ENCODE assay signal across 8 cellular contexts in the genomic region with DNA sequence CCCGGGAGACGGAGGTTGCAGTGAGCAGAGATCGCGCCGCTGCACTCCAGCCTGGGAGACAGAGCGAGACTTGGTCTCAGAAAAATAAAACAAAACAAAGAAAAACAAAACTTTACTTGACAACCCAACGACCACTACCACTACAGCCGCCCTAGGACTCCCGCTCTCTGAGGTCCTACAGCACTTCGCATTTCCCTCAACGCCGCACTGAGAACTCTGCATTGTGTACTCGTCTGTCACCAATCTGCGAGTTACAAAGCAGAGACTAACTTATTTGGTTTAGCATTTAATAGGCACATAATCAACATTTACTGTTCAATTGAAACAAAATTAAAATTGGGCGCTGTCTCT. TPM values are rescaled to one million over a fixed set of nuclear protein-coding genes. Genes with fewer than 3 reads are reported as not detected.
A peak's percentile ranks its signal among the peaks of the same experiment; 100 is the strongest.
DNase-seq lines count a peak whose midpoint lies in the region; ATAC-seq and TF ChIP-seq lines count a peak whose summit lies in the region.

No MANE protein-coding gene starts in this region.

- H3K4me3 Mint-ChIP-seq in activated T-helper 1 cell treated with anti-CD3 and anti-CD28 coated beads, Interleukin-12 subunit alpha, Interleukin-12 subunit beta, Interleukin-2, Interleukin-4 antibody, amounts not matched to agents 30 ng/mL and 10 ng/mL and 1 ng/mL, durations not matched to agents 14 hours and 24 hours and 36 hours, result peak overlapping the region; percentile 99
- peak overlapping the region; percentile 100 for H3K4me3 Mint-ChIP-seq in glutamatergic neuron (ENCODE audit: unreplicated experiment)
- H3K4me3 Mint-ChIP-seq in progenitor cell of endocrine pancreas (ENCODE audit: low read depth), result peak overlapping the region; percentile 99

- H3K27ac ChIP-seq in C4-2B, result peak overlapping the region; percentile 94

- H3K27ac Mint-ChIP-seq in activated T-helper 1 cell treated with anti-CD3 and anti-CD28 coated beads, Interleukin-12 subunit alpha, Interleukin-12 subunit beta, Interleukin-2, Interleukin-4 antibody, amounts not matched to agents 30 ng/mL and 10 ng/mL and 1 ng/mL, durations not matched to agents 14 hours and 24 hours and 36 hours, result peak overlapping the region; percentile 99
- H3K27ac Mint-ChIP-seq in glutamatergic neuron (ENCODE audit: unreplicated experiment), result peak overlapping the region; percentile 100
- H3K27ac Mint-ChIP-seq in progenitor cell of endocrine pancreas, result peak overlapping the region; percentile 100

- TF ChIP-seq CTCF in C4-2B (conservative IDR thresholded peaks at IDR 0.05), result no peak
- TF ChIP-seq CTCF in glutamatergic neuron (IDR thresholded peaks at IDR 0.05; ENCODE audit: partially characterized antibody, unreplicated experiment), result no peak
- TF ChIP-seq CTCF in progenitor cell of endocrine pancreas (IDR thresholded peaks at IDR 0.05; ENCODE audit: unreplicated experiment), result no peak

- no peak for DNase-seq in activated T-helper 1 cell treated with anti-CD3 and anti-CD28 coated beads, Interleukin-12 subunit alpha, Interleukin-12 subunit beta, Interleukin-2, Interleukin-4 antibody, amounts not matched to agents 30 ng/mL and 10 ng/mL and 1 ng/mL, durations not matched to agents 14 hours and 24 hours and 36 hours (ENCODE audit: low spot score)
- no peak for DNase-seq in glutamatergic neuron
- no peak for DNase-seq in progenitor cell of endocrine pancreas (ENCODE audit: low spot score, unreplicated experiment)
- no peak for DNase-seq in activated CD4-positive, CD25-positive, alpha-beta regulatory T cell treated with anti-CD3 and anti-CD28 coated beads, Interleukin-2, amount 50 U/mL, for 72 hours

- H3K27me3 Mint-ChIP-seq in activated T-helper 1 cell treated with anti-CD3 and anti-CD28 coated beads, Interleukin-12 subunit alpha, Interleukin-12 subunit beta, Interleukin-2, Interleukin-4 antibody, amounts not matched to agents 30 ng/mL and 10 ng/mL and 1 ng/mL, durations not matched to agents 14 hours and 24 hours and 36 hours (ENCODE audit: insufficient read depth), result no peaks in the 10 kb centered on the region
- peaks cover 12% of the 10 kb centered on the region for H3K27me3 Mint-ChIP-seq in glutamatergic neuron (ENCODE audit: unreplicated experiment)
- H3K27me3 Mint-ChIP-seq in progenitor cell of endocrine pancreas, result no peaks in the 10 kb centered on the region

- no peaks in the 10 kb centered on the region for H3K9me3 Mint-ChIP-seq in activated T-helper 1 cell treated with anti-CD3 and anti-CD28 coated beads, Interleukin-12 subunit alpha, Interleukin-12 subunit beta, Interleukin-2, Interleukin-4 antibody, amounts not matched to agents 30 ng/mL and 10 ng/mL and 1 ng/mL, durations not matched to agents 14 hours and 24 hours and 36 hours
- H3K9me3 Mint-ChIP-seq in glutamatergic neuron (ENCODE audit: unreplicated experiment), result peaks cover 10% of the 10 kb centered on the region
- H3K9me3 Mint-ChIP-seq in progenitor cell of endocrine pancreas (ENCODE audit: low read depth), result no peaks in the 10 kb centered on the region

- H3K4me1 Mint-ChIP-seq in activated T-helper 1 cell treated with anti-CD3 and anti-CD28 coated beads, Interleukin-12 subunit alpha, Interleukin-12 subunit beta, Interleukin-2, Interleukin-4 antibody, amounts not matched to agents 30 ng/mL and 10 ng/mL and 1 ng/mL, durations not matched to agents 14 hours and 24 hours and 36 hours (ENCODE audit: low read depth), result peaks cover 40% of the 10 kb centered on the region
- H3K4me1 Mint-ChIP-seq in glutamatergic neuron (ENCODE audit: low read depth, unreplicated experiment) (peaks cover 5% of the 10 kb centered on the region), progenitor cell of endocrine pancreas (ENCODE audit: low read depth) (peaks cover 17% of the 10 kb centered on the region)

- intact Hi-C loops in activated T-helper 1 cell treated with anti-CD3 and anti-CD28 coated beads, Interleukin-12 subunit alpha, Interleukin-12 subunit beta, Interleukin-2, Interleukin-4 antibody, amounts not matched to agents 30 ng/mL and 10 ng/mL and 1 ng/mL, durations not matched to agents 14 hours and 24 hours and 36 hours (cut with micrococcal nuclease), result loop anchor here (10.0 kb wide), 1 partner anchor 1375 kb away; the partner anchor contains the start of gene RNF135

- peak; percentile 21 for ATAC-seq in HG02798 (IDR thresholded peaks at IDR 0.05; ENCODE audit: poor library complexity, unreplicated experiment)
- no peak for ATAC-seq in HG02642 (IDR thresholded peaks at IDR 0.05; ENCODE audit: poor library complexity, unreplicated experiment)
- ATAC-seq in HG02938 (IDR thresholded peaks at IDR 0.05; ENCODE audit: unreplicated experiment), result no peak

- H3K36me3 Mint-ChIP-seq in activated T-helper 1 cell treated with anti-CD3 and anti-CD28 coated beads, Interleukin-12 subunit alpha, Interleukin-12 subunit beta, Interleukin-2, Interleukin-4 antibody, amounts not matched to agents 30 ng/mL and 10 ng/mL and 1 ng/mL, durations not matched to agents 14 hours and 24 hours and 36 hours (ENCODE audit: low read depth), result peaks cover 29% of the 10 kb centered on the region
- H3K36me3 Mint-ChIP-seq in glutamatergic neuron (ENCODE audit: unreplicated experiment) (no peaks in the 10 kb centered on the region), progenitor cell of endocrine pancreas (ENCODE audit: insufficient read depth) (peaks cover 8% of the 10 kb centered on the region)

RNA-seq across cellular contexts. Expression of gene ZNF207, which starts 0.5 kb away (rescaled TPM):
- 268 and 275 TPM in 2 replicates for total RNA-seq in activated T-helper 1 cell treated with anti-CD3 and anti-CD28 coated beads, Interleukin-12 subunit alpha, Interleukin-12 subunit beta, Interleukin-2, Interleukin-4 antibody, amounts not matched to agents 30 ng/mL and 10 ng/mL and 1 ng/mL, durations not matched to agents 14 hours and 24 hours and 36 hours
- total RNA-seq in glutamatergic neuron (ENCODE audit: unreplicated experiment) (216 TPM), progenitor cell of endocrine pancreas (226 and 240 TPM in 2 replicates)

RNA-seq across cellular contexts. Expression of gene C17orf75, which starts 7.5 kb away (rescaled TPM):
- total RNA-seq in activated T-helper 1 cell treated with anti-CD3 and anti-CD28 coated beads, Interleukin-12 subunit alpha, Interleukin-12 subunit beta, Interleukin-2, Interleukin-4 antibody, amounts not matched to agents 30 ng/mL and 10 ng/mL and 1 ng/mL, durations not matched to agents 14 hours and 24 hours and 36 hours, result 34.1 and 37.6 TPM in 2 replicates
- total RNA-seq in glutamatergic neuron (ENCODE audit: unreplicated experiment), result 48.9 TPM
- total RNA-seq in progenitor cell of endocrine pancreas, result 39.1 TPM in 2 replicates
